31 cellular contexts compared by ENCODE assay signal in genomic region chr14:52339262-52339661, GRCh38. TPM values are rescaled to one million over a fixed set of nuclear protein-coding genes. Genes with fewer than 3 reads are reported as not detected.
"Had no signal": no experiment of that assay in that cellular context is flagged by ENCODE, and none has a peak within 500 bp of the region (broad histone marks: within the 10 kb centered on the region; RNA-seq: fewer than 3 reads in every experiment).

No MANE protein-coding gene starts in this region.

- H3K27ac ChIP-seq: neural progenitor cell, ovary, parathyroid adenoma, psoas muscle, right lobe of liver, sigmoid colon, spleen, stomach, thoracic aorta, thyroid gland, tibial nerve, upper lobe of left lung, vagina had no signal

- H3K36me3 Mint-ChIP-seq: natural killer cell; neural progenitor cell; stimulated activated memory B cell treated with anti-CD40 and anti-IgM and Interleukin-4, amounts not matched to agents 10 μg/mL and 1 μg/mL and 100 μg/mL, for 72 hours had no signal

- H3K4me2 ChIP-seq: neural progenitor cell had no signal

- H3K27me3 ChIP-seq: neural progenitor cell, ovary, right lobe of liver, sigmoid colon, spleen, stomach, thyroid gland, tibial nerve, upper lobe of left lung, vagina had no signal

- H3K9me3 ChIP-seq: ovary, psoas muscle, right lobe of liver, sigmoid colon, spleen, stomach, thoracic aorta, thyroid gland, tibial nerve, upper lobe of left lung, vagina had no signal

- H2AFZ ChIP-seq: neural progenitor cell, parathyroid adenoma had no signal

- H3K79me2 ChIP-seq: parathyroid adenoma had no signal

- ATAC-seq: psoas muscle; right cardiac atrium; right lobe of liver; stimulated activated memory B cell treated with anti-CD40 and anti-IgM and Interleukin-4, amounts not matched to agents 10 μg/mL and 1 μg/mL and 100 μg/mL, for 72 hours had no signal

- H3K9me3 Mint-ChIP-seq: natural killer cell; neural progenitor cell; stimulated activated memory B cell treated with anti-CD40 and anti-IgM and Interleukin-4, amounts not matched to agents 10 μg/mL and 1 μg/mL and 100 μg/mL, for 72 hours had no signal

- H3K4me3 ChIP-seq: neural progenitor cell, ovary, psoas muscle, right lobe of liver, sigmoid colon, spleen, stomach, thoracic aorta, thyroid gland, tibial nerve, upper lobe of left lung, vagina had no signal

- H3K9ac ChIP-seq: neural progenitor cell, parathyroid adenoma had no signal

- H3K36me3 ChIP-seq: neural progenitor cell, ovary, right lobe of liver, sigmoid colon, spleen, stomach, thoracic aorta, thyroid gland, tibial nerve, upper lobe of left lung, vagina had no signal

- H3K27me3 Mint-ChIP-seq: progenitor cell of endocrine pancreas; stimulated activated naive CD8-positive, alpha-beta T cell treated with anti-CD3 and anti-CD28 coated beads, Interleukin-15, Interleukin-2, amounts not matched to agents 100 ng/mL and 50 ng/mL, for 24 hours had no signal

- H3K4me1 ChIP-seq: neural progenitor cell, parathyroid adenoma, psoas muscle, right lobe of liver, thyroid gland, tibial nerve, upper lobe of left lung, vagina had no signal

- H3K27ac Mint-ChIP-seq: natural killer cell; nephron; neural progenitor cell; progenitor cell of endocrine pancreas; stimulated activated memory B cell treated with anti-CD40 and anti-IgM and Interleukin-4, amounts not matched to agents 10 μg/mL and 1 μg/mL and 100 μg/mL, for 72 hours; stimulated activated naive CD8-positive, alpha-beta T cell treated with anti-CD3 and anti-CD28 coated beads, Interleukin-15, Interleukin-2, amounts not matched to agents 100 ng/mL and 50 ng/mL, for 24 hours had no signal

- DNase-seq: natural killer cell; occipital lobe; ovary; posterior cingulate gyrus; psoas muscle; right cardiac atrium; right lobe of liver; sigmoid colon; small intestine; spleen; stimulated activated CD4-positive, alpha-beta T cell treated with anti-CD3 and anti-CD28 coated beads, Interleukin-12 subunit alpha, Interleukin-12 subunit beta, amount 100 ng/mL, for 4 hours; stimulated activated CD4-positive, alpha-beta T cell treated with anti-CD3 and anti-CD28 coated beads, Interleukin-1b, Interleukin-23, amount 100 ng/mL, for 48 hours; stimulated activated CD4-positive, alpha-beta T cell treated with anti-CD3 and anti-CD28 coated beads, Interleukin-4, amount 100 ng/mL, for 1 hour; stimulated activated CD4-positive, alpha-beta T cell treated with anti-CD3 and anti-CD28 coated beads, Interleukin-4, amount 100 ng/mL, for 4 hours; stimulated activated CD8-positive, alpha-beta memory T cell treated with anti-CD3 and anti-CD28 coated beads, Interleukin-4, amount 100 ng/mL, for 48 hours; stimulated activated naive CD4-positive, alpha-beta T cell treated with Interleukin-2 at 50 U/mL for 16 hours; stomach; thyroid gland; trophoblast cell; upper lobe of left lung had no signal

- H3K4me1 Mint-ChIP-seq: neural progenitor cell; stimulated activated memory B cell treated with anti-CD40 and anti-IgM and Interleukin-4, amounts not matched to agents 10 μg/mL and 1 μg/mL and 100 μg/mL, for 72 hours had no signal

- H3K4me3 Mint-ChIP-seq: natural killer cell; nephron; neural progenitor cell; stimulated activated memory B cell treated with anti-CD40 and anti-IgM and Interleukin-4, amounts not matched to agents 10 μg/mL and 1 μg/mL and 100 μg/mL, for 72 hours; stimulated activated naive CD8-positive, alpha-beta T cell treated with anti-CD3 and anti-CD28 coated beads, Interleukin-15, Interleukin-2, amounts not matched to agents 100 ng/mL and 50 ng/mL, for 24 hours had no signal

RNA-seq across cellular contexts. Expression of gene PTGER2, which starts 25.1 kb away (rescaled TPM):
- total RNA-seq: occipital lobe, temporal lobe had no signal
- polyA plus RNA-seq: neural cell had no signal
